In the genomic region with DNA sequence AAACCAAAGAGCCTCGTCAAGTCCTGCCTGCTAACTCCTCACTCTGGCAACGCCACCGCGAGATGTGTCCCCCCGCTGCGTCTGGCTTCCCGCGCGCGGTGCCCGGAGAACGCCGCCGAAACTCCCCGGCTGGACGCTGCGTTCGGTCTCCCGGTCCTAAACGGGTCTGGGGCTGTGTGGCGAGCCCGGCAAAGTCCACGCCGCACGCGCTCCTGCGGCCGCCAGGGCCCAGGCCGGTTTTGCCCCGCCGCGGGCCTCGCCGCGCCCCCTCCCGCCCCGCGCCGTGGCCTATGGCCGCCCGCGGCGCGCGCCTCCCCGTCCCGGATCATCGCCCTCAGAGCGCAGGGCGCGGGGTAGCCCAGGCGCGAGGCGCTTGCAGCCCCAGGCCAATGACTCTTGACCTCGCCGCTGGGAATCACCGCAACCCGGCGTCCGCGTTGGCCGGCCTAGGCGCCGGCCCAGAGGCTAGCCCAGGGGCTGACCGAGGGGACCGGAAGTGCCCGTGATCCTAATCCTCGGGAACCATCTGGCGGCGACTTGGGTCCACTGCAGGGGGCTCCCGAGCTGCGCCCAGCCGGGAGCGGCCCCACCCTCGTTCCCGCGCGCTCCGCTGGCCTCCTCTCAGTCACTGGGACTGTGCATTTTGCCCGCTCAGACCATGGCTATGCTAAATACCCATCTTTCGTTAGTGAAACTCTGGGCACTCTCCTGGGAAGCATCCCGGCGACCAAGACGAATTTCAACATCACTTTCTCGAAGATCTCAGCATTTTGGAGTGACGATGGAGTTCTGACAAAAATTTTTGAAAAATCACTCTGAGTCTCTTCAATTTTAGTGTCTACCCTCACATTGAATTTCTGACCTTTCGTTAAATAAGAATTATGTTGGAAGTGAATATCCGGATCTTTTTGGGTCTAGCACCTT, we compare ENCODE assay signal across 8 cellular contexts. TPM values are rescaled to one million over a fixed set of nuclear protein-coding genes. Genes with fewer than 3 reads are reported as not detected.
DNase-seq lines count a peak whose midpoint lies in the region; ATAC-seq and TF ChIP-seq lines count a peak whose summit lies in the region.

A gene (minus strand): TSS at position 214 of the 924 bp plus-strand sequence. CDS start 266 bp downstream, outside the sequence.

- TF ChIP-seq EP300 in ovary (IDR thresholded peaks at IDR 0.05), result no peak

- TF ChIP-seq CTCF in left ventricle myocardium inferior (IDR thresholded peaks at IDR 0.05; ENCODE audit: borderline replicate concordance) (peak; percentile 79), ovary (IDR thresholded peaks at IDR 0.05) (peak; percentile 37 to 68 (median 55))

- WGBS in ovary, 3 donors, result 1 to 2% (median 2%) methylated on average over 44 to 88 of the region's 88 CpGs

- H3K36me3 ChIP-seq in left ventricle myocardium inferior, result peaks cover 14% of the 10 kb centered on the region
- H3K36me3 ChIP-seq in ovary, result no peaks in the 10 kb centered on the region
- no peaks in the 10 kb centered on the region for H3K36me3 ChIP-seq in effector memory CD4-positive, alpha-beta T cell (ENCODE audit: control insufficient read depth, insufficient read depth, low read length)

- DNase-seq in C1 segment of cervical spinal cord (lab: John Stamatoyannopoulos, UW), result peak in 13 of 14 donors; percentile 2 to 80 (median 61)
- peak; percentile 1 for DNase-seq in NCI-H524 treated with DMSO at 0.1 percent for 48 hours (lab: John Stamatoyannopoulos, UW)
- peak; percentile 79 for DNase-seq in left ventricle myocardium inferior
- DNase-seq in ovary, result peak; percentile 75 to 84 (median 79)
- DNase-seq in effector memory CD4-positive, alpha-beta T cell, result no peak

- H3K4me1 ChIP-seq in left ventricle myocardium inferior, result peaks cover 19% of the 10 kb centered on the region
- H3K4me1 ChIP-seq in ovary (ENCODE audit: insufficient read depth), result peaks cover 1% of the 10 kb centered on the region
- H3K4me1 ChIP-seq in effector memory CD4-positive, alpha-beta T cell (ENCODE audit: control insufficient read depth, insufficient read depth, low read length, poor library complexity, severe bottlenecking), result no peaks in the 10 kb centered on the region

- H3K27ac ChIP-seq in angular gyrus (ENCODE audit: low read depth, low read length), result peak within 1 kb of the TSS; percentile 22
- peak within 1 kb of the TSS; percentile 69 for H3K27ac ChIP-seq in left ventricle myocardium inferior (replicated peaks)
- H3K27ac ChIP-seq in ovary, result peak within 1 kb of the TSS in 1 of 2 donors; percentile 17
- H3K27ac ChIP-seq in effector memory CD4-positive, alpha-beta T cell (ENCODE audit: insufficient read depth, low read length, poor library complexity, severe bottlenecking), result no peak within 1 kb of the TSS

- ATAC-seq in GM18505 (IDR thresholded peaks at IDR 0.05; ENCODE audit: unreplicated experiment) (peak; percentile 77), HG03139 (IDR thresholded peaks at IDR 0.05; ENCODE audit: unreplicated experiment) (peak; percentile 73)

- no peaks in the 10 kb centered on the region for H3K9me3 ChIP-seq in left ventricle myocardium inferior (replicated peaks)
- no peaks in the 10 kb centered on the region for H3K9me3 ChIP-seq in ovary
- H3K9me3 ChIP-seq in effector memory CD4-positive, alpha-beta T cell (ENCODE audit: control insufficient read depth, low read length), result no peaks in the 10 kb centered on the region

- intact Hi-C loops in left ventricle myocardium inferior (cut with micrococcal nuclease), result no loop called here
- intact Hi-C loops in ovary (cut with DNase I), result no loop called here

- peaks cover 7% of the 10 kb centered on the region for H3K27me3 ChIP-seq in left ventricle myocardium inferior (ENCODE audit: low read depth)
- no peaks in the 10 kb centered on the region for H3K27me3 ChIP-seq in ovary
- peaks cover 9% of the 10 kb centered on the region for H3K27me3 ChIP-seq in effector memory CD4-positive, alpha-beta T cell (replicated peaks; ENCODE audit: control insufficient read depth, insufficient read depth, low read length, poor library complexity, severe bottlenecking)

- H3K4me3 ChIP-seq in left ventricle myocardium inferior, result peak within 1 kb of the TSS; percentile 72
- H3K4me3 ChIP-seq in ovary, result peak within 1 kb of the TSS; percentile 59
- H3K4me3 ChIP-seq in effector memory CD4-positive, alpha-beta T cell (ENCODE audit: insufficient read depth, low read depth, low read length, poor library complexity, severe bottlenecking), result no peak within 1 kb of the TSS

- no peak for TF ChIP-seq POLR2A in GM18505 (IDR thresholded peaks at IDR 0.05; ENCODE audit: borderline replicate concordance, extremely low read depth, insufficient read depth, insufficient read length)
- no peak for TF ChIP-seq POLR2A in ovary (IDR thresholded peaks at IDR 0.05)

RNA-seq across cellular contexts. Expression of the gene that starts here (rescaled TPM):
- total RNA-seq in left ventricle myocardium inferior (2.2 TPM), ovary (10 to 100 TPM in 1 of 7 donors, 1 to 10 TPM in 6; 3.7 to 11.3 (median 5.1) TPM)
- polyA plus RNA-seq in ovary, result 1 to 10 TPM; 3.1 to 6.9 TPM

Comparison
In these comparisons a context has a peak if more than half of its experiments do, and no peak if none do; other contexts are left out.
1. DNase-seq: peak in C1 segment of cervical spinal cord (13 of 14), NCI-H524 treated with DMSO at 0.1 percent for 48 hours (single experiment), left ventricle myocardium inferior (single experiment) and ovary (5 of 5); none in effector memory CD4-positive, alpha-beta T cell (0 of 3).